ENCODE assay signal across 9 cellular contexts in the genomic region with DNA sequence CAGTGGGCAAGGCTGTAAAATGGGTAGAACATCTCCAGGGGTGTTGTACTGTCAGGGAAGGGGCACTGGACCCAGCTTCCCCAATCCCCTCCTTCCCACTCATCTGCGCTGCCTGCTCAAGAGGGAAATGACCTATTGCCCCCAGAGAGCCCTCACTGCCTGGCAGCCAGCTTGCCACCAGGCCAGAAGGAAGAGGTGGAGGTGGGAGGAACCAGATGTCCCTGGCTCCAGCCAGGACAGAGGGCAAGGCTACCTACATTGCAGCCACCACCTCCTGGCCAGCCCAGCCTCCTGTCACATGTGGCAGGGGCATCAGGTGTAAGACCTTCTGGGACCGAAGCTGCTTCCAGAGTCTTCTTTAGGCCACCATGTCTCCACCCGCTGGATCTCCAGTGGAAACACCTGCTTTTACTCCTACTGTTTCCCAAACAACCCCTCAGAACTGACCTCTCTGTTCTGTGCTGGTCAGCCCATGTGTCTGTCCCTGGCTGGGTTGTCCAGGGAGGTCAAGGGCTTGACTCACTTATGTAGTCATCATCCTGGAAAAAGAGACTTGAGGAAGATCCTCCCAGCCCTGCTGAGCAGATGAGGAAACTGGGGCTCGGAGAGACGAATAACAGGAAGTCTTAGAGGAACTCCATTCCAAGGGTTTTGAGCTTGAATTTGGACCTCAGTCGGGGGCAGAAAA. TPM values are rescaled to one million over a fixed set of nuclear protein-coding genes. Genes with fewer than 3 reads are reported as not detected.
DNase-seq lines count a peak whose midpoint lies in the region; ATAC-seq, FAIRE-seq and TF ChIP-seq lines count a peak whose summit lies in the region.
"Had no signal": no experiment of that assay in that cellular context is flagged by ENCODE, and none has a peak within 500 bp of the region (broad histone marks: within the 10 kb centered on the region; RNA-seq: fewer than 3 reads in every experiment).

No MANE protein-coding gene starts in this region.

- H3K4me1 Mint-ChIP-seq in activated CD8-positive, alpha-beta memory T cell treated with anti-CD3 and anti-CD28 coated beads, Interleukin-2, amount 10 ng/mL, durations not matched to agents 7 days and 5 days: peaks cover 17% of the 10 kb centered on the region
- H3K4me1 Mint-ChIP-seq in astrocyte (ENCODE audit: low read depth, unreplicated experiment): peaks cover 13% of the 10 kb centered on the region

- TF ChIP-seq POLR2A in thyroid gland (IDR thresholded peaks at IDR 0.05): no peak

- no peaks in the 10 kb centered on the region for H4K20me1 ChIP-seq in astrocyte (ENCODE audit: insufficient read depth, low read length)

- H3K4me2 ChIP-seq in astrocyte (ENCODE audit: low read length): peak overlapping the region; percentile 10

- H3K9me3 ChIP-seq in astrocyte (ENCODE audit: insufficient read depth, low read depth, low read length) (no peaks in the 10 kb centered on the region), left lung (no peaks in the 10 kb centered on the region), thyroid gland (no peaks in the 10 kb centered on the region)

- intact Hi-C loops in left lung (cut with DNase I) (no loop called here), thyroid gland (cut with DNase I) (loop anchor here (5.0 kb wide), 1 partner anchor 35 kb away; no protein-coding TSS in a partner anchor)

- H3K36me3 ChIP-seq in astrocyte (ENCODE audit: insufficient read depth, low read length): no peaks in the 10 kb centered on the region
- peaks cover 0 to 91% of the 10 kb centered on the region in 2 donors for H3K36me3 ChIP-seq in left lung
- H3K36me3 ChIP-seq in thyroid gland: peaks cover 63 to 67% of the 10 kb centered on the region in 2 donors

- no peaks in the 10 kb centered on the region for H3K27me3 Mint-ChIP-seq in activated CD8-positive, alpha-beta memory T cell treated with anti-CD3 and anti-CD28 coated beads, Interleukin-2, amount 10 ng/mL, durations not matched to agents 7 days and 5 days
- H3K27me3 Mint-ChIP-seq in astrocyte (ENCODE audit: low read depth, unreplicated experiment): no peaks in the 10 kb centered on the region

- H3K4me3 ChIP-seq in astrocyte (ENCODE audit: insufficient read depth, low read depth, low read length): no peak overlapping the region
- no peak overlapping the region for H3K4me3 ChIP-seq in left lung
- H3K4me3 ChIP-seq in thyroid gland (replicated peaks in 1 of 3): no peak overlapping the region

- CTCF ChIA-PET in activated CD8-positive, alpha-beta memory T cell treated with anti-CD3 and anti-CD28 coated beads, Interleukin-2, amount 10 ng/mL, durations not matched to agents 7 days and 5 days (lab: Charles Lee): interaction anchor here (1.2 to 3.0 kb wide), 4 partner anchors 10 to 264 kb away, joined by 3 to 13 read pairs (median 6); a partner anchor contains a TSS

- ATAC-seq in activated CD8-positive, alpha-beta memory T cell treated with anti-CD3 and anti-CD28 coated beads, Interleukin-2, amount 10 ng/mL, durations not matched to agents 7 days and 5 days: no peak
- peak; percentile 81 for ATAC-seq in left lung

- no peaks in the 10 kb centered on the region for H3K79me2 ChIP-seq in astrocyte (ENCODE audit: insufficient read depth, low read length)

- 67 to 82% methylated on average over 6 of the region's 6 CpGs for WGBS in thyroid gland, 2 donors

- peaks cover 34% of the 10 kb centered on the region for H3K36me3 Mint-ChIP-seq in activated CD8-positive, alpha-beta memory T cell treated with anti-CD3 and anti-CD28 coated beads, Interleukin-2, amount 10 ng/mL, durations not matched to agents 7 days and 5 days
- H3K36me3 Mint-ChIP-seq in astrocyte (ENCODE audit: low read depth, unreplicated experiment): peaks cover 53% of the 10 kb centered on the region

- TF ChIP-seq CTCF in astrocyte (IDR thresholded peaks at IDR 0.05; ENCODE audit: insufficient read depth, low read depth, low read length): no peak
- no peak for TF ChIP-seq CTCF in left lung (IDR thresholded peaks at IDR 0.05)
- no peak for TF ChIP-seq CTCF in thyroid gland (IDR thresholded peaks at IDR 0.05)

- no peak overlapping the region for H3K4me3 Mint-ChIP-seq in activated CD8-positive, alpha-beta memory T cell treated with anti-CD3 and anti-CD28 coated beads, Interleukin-2, amount 10 ng/mL, durations not matched to agents 7 days and 5 days
- no peak overlapping the region for H3K4me3 Mint-ChIP-seq in astrocyte (ENCODE audit: unreplicated experiment)

- no peak overlapping the region for H3K9ac ChIP-seq in astrocyte (ENCODE audit: low read length)

- H3K27ac ChIP-seq in astrocyte (ENCODE audit: low read depth, low read length): no peak overlapping the region
- H3K27ac ChIP-seq in left lung: peak overlapping the region; percentile 15 to 83
- peak overlapping the region in 2 of 3 donors; percentile 53 to 85 for H3K27ac ChIP-seq in thyroid gland

- FAIRE-seq in astrocyte (lab: Jason Lieb, UNC) (no peak), frontal cortex (lab: Jason Lieb, UNC) (no peak)

- H3K4me1 ChIP-seq in astrocyte (ENCODE audit: insufficient read depth, low read length): peaks cover 17% of the 10 kb centered on the region
- H3K4me1 ChIP-seq in left lung: peaks cover 12 to 41% of the 10 kb centered on the region in 2 donors
- peaks cover 19 to 43% of the 10 kb centered on the region in 2 donors for H3K4me1 ChIP-seq in thyroid gland

- no peaks in the 10 kb centered on the region for H3K9me3 Mint-ChIP-seq in activated CD8-positive, alpha-beta memory T cell treated with anti-CD3 and anti-CD28 coated beads, Interleukin-2, amount 10 ng/mL, durations not matched to agents 7 days and 5 days (ENCODE audit: low read depth)
- H3K9me3 Mint-ChIP-seq in astrocyte (ENCODE audit: unreplicated experiment): no peaks in the 10 kb centered on the region

- H2AFZ ChIP-seq in astrocyte (ENCODE audit: low read depth, low read length): no peak overlapping the region

- H3K27ac Mint-ChIP-seq in activated CD8-positive, alpha-beta memory T cell treated with anti-CD3 and anti-CD28 coated beads, Interleukin-2, amount 10 ng/mL, durations not matched to agents 7 days and 5 days: peak overlapping the region; percentile 55
- no peak overlapping the region for H3K27ac Mint-ChIP-seq in astrocyte (ENCODE audit: unreplicated experiment)

- DNase-seq in activated CD8-positive, alpha-beta memory T cell treated with anti-CD3 and anti-CD28 coated beads, Interleukin-2, amount 10 ng/mL, durations not matched to agents 7 days and 5 days: no peak
- DNase-seq in activated CD8-positive, alpha-beta memory T cell treated with anti-CD3 and anti-CD28 coated beads for 24 hours: no peak
- DNase-seq in astrocyte (ENCODE audit: low read depth) (peak; percentile 46), left lung (peak; percentile 13 to 54), thyroid gland (no peak), T-helper 9 cell (no peak), frontal cortex (ENCODE audit: low spot score in 2 of 2) (no peak), MV-4-11 (lab: John Stamatoyannopoulos, UW) (no peak)
- DNase-seq: NCI-H524 treated with DMSO at 0.1 percent for 48 hours had no signal

- H3K27me3 ChIP-seq in astrocyte (ENCODE audit: insufficient read depth, low read length) (no peaks in the 10 kb centered on the region), left lung (no peaks in the 10 kb centered on the region), thyroid gland (no peaks in the 10 kb centered on the region)

RNA-seq across cellular contexts. Expression of a gene that starts 42.3 kb away (rescaled TPM):
- 10 to 100 TPM; 88.1 to 98.4 TPM for total RNA-seq in activated CD8-positive, alpha-beta memory T cell treated with anti-CD3 and anti-CD28 coated beads, Interleukin-2, amount 10 ng/mL, durations not matched to agents 7 days and 5 days
- total RNA-seq in astrocyte: 25.3 and 30.3 TPM in 2 replicates
- 10 to 100 TPM; 36.8 to 51.1 TPM for total RNA-seq in left lung
- total RNA-seq in thyroid gland: 100 to 1,000 TPM in 1 of 4 donors, 10 to 100 TPM in 3; 51.7 to 116 (median 76.6) TPM
- 2.4 TPM for total RNA-seq in frontal cortex

Comparison
In these comparisons a context has a peak if more than half of its experiments do, and no peak if none do; other contexts are left out.
1. DNase-seq: peak in astrocyte (single experiment) and left lung (2 of 2); none in activated CD8-positive, alpha-beta memory T cell treated with anti-CD3 and anti-CD28 coated beads, Interleukin-2, amount 10 ng/mL, durations not matched to agents 7 days and 5 days (single experiment), activated CD8-positive, alpha-beta memory T cell treated with anti-CD3 and anti-CD28 coated beads for 24 hours (single experiment), thyroid gland (0 of 2), T-helper 9 cell (single experiment), frontal cortex (0 of 2) and MV-4-11 (single experiment).